Comparison of ENCODE assay signal across 16 cellular contexts in genomic region chr9:121658166-121658565, GRCh38.
DNase-seq lines count a peak whose midpoint lies in the region; ATAC-seq lines count a peak whose summit lies in the region.
"Had no signal": no experiment of that assay in that cellular context is flagged by ENCODE, and none has a peak within 500 bp of the region (broad histone marks: within the 10 kb centered on the region; RNA-seq: fewer than 3 reads in every experiment).

No MANE protein-coding gene starts in this region.

- in situ Hi-C loops in ACHN (cut with HindIII; ENCODE audit: low pct_ligation_motif_present, low pct_unique_long_range_greater_than_20kb, low sequenced_read_pairs): loop anchor here (25.0 kb wide), 1 partner anchor 96 kb away; no protein-coding TSS in a partner anchor

- no peaks in the 10 kb centered on the region for H3K27me3 ChIP-seq in rectal smooth muscle tissue (ENCODE audit: control insufficient read depth, insufficient read depth, low read length)

- H3K36me3 ChIP-seq in rectal smooth muscle tissue (ENCODE audit: control insufficient read depth, insufficient read depth, low read length): no peaks in the 10 kb centered on the region

- H3K4me3 ChIP-seq in rectal smooth muscle tissue (ENCODE audit: low read length): no peak overlapping the region

- peaks cover 19% of the 10 kb centered on the region for H3K4me1 ChIP-seq in rectal smooth muscle tissue (ENCODE audit: control insufficient read depth, insufficient read depth, low read length)

- H3K9ac ChIP-seq in rectal smooth muscle tissue (ENCODE audit: low read length): no peak overlapping the region

- no peak for ATAC-seq in GM21576 (IDR thresholded peaks at IDR 0.05; ENCODE audit: unreplicated experiment)
- ATAC-seq: HCT116, left colon, T-cell, WTC11 had no signal

- H3K27ac ChIP-seq in cingulate gyrus (ENCODE audit: low read depth, low read length) (peak overlapping the region; percentile 14), rectal smooth muscle tissue (ENCODE audit: low read depth, low read length) (peak overlapping the region; percentile 44)

- peak; percentile 32 for DNase-seq in AG20443 (ENCODE audit: low spot score)
- peak; percentile 50 for DNase-seq in hepatic stellate cell (ENCODE audit: low spot score)
- no peak for DNase-seq in stimulated activated naive CD4-positive, alpha-beta T cell (lab: John Stamatoyannopoulos, UW)
- no peak for DNase-seq in stimulated activated CD4-positive, alpha-beta T cell treated with anti-CD3 and anti-CD28 coated beads, Interleukin-1b, Interleukin-23, amount 100 ng/mL, for 48 hours
- DNase-seq in ACHN: no peak
- DNase-seq: activated effector memory CD4-positive, alpha-beta T cell treated with Interleukin-2 at 50 U/mL for 16 hours; amniotic stem cell; GDM1; left colon; NCI-H2171 treated with DMSO at 0.1 percent for 48 hours; T-cell had no signal

Comparison
In these comparisons a context has a peak if more than half of its experiments do, and no peak if none do; other contexts are left out.
1. DNase-seq: peak in AG20443 (single experiment) and hepatic stellate cell (single experiment); none in stimulated activated naive CD4-positive, alpha-beta T cell (0 of 6), stimulated activated CD4-positive, alpha-beta T cell treated with anti-CD3 and anti-CD28 coated beads, Interleukin-1b, Interleukin-23, amount 100 ng/mL, for 48 hours (single experiment) and ACHN (single experiment).